13 cellular contexts compared by ENCODE assay signal in the genomic region with DNA sequence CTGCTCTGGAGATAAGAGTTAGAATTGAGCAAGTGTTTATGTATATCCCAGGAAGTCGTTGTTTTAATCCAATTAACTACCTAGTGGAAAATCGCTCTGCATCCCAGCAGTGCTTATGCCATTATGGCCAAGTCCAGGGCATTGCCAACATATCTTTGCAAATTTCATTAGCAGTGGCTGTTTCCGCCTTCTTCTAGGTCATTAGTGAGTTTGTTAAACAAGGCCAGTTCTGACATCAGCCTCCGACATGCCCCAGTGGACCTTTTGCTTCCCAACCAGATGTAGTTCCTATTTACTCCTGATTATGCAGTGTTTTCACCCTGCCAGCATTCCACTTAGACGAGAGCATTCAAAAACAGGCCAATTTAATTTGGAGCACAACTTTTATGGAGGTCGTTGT.
DNase-seq lines count a peak whose midpoint lies in the region; ATAC-seq lines count a peak whose summit lies in the region.
"Had no signal": no experiment of that assay in that cellular context is flagged by ENCODE, and none has a peak within 500 bp of the region (broad histone marks: within the 10 kb centered on the region; RNA-seq: fewer than 3 reads in every experiment).

No MANE protein-coding gene starts in this region.

- no peak for DNase-seq in Right ventricle myocardium inferior (ENCODE audit: missing footprints)
- no peak for DNase-seq in cardiac septum (ENCODE audit: low spot score)
- peak; percentile 69 for DNase-seq in NCI-H1105 treated with DMSO at 0.1 percent for 48 hours (lab: John Stamatoyannopoulos, UW)
- DNase-seq in NCI-H774 (lab: John Stamatoyannopoulos, UW): peak; percentile 20
- peak; percentile 8 for DNase-seq in left kidney (ENCODE audit: low read depth, low spot score)
- no peak for DNase-seq in amygdala (lab: John Stamatoyannopoulos, UW)
- DNase-seq in anterior cingulate cortex (lab: John Stamatoyannopoulos, UW): no peak
- DNase-seq: 8988T; ACHN; CD4-positive, alpha-beta memory T cell; DND-41; GDM1 had no signal

- intact Hi-C loops in Right ventricle myocardium inferior (cut with DNase I) (no loop called here), cardiac septum (cut with DNase I) (no loop called here)

- ATAC-seq in Right ventricle myocardium inferior (peak; percentile 46), HG03460 (IDR thresholded peaks at IDR 0.05; ENCODE audit: unreplicated experiment) (no peak)

Comparison
In these comparisons a context has a peak if more than half of its experiments do, and no peak if none do; other contexts are left out.
1. DNase-seq: peak in NCI-H1105 treated with DMSO at 0.1 percent for 48 hours (single experiment), NCI-H774 (single experiment) and left kidney (single experiment); none in Right ventricle myocardium inferior (single experiment), cardiac septum (single experiment), amygdala (0 of 56) and anterior cingulate cortex (0 of 58).